1 cellular context compared by ENCODE assay signal in genomic region chr5:95887977-95888376, GRCh38.
TF ChIP-seq lines count a peak whose summit lies in the region.

No MANE protein-coding gene starts in this region.

TF ChIP-seq in A549, 52 proteins besides CTCF, POLR2A, EP300 and RAD21 (continued from another document):
- no peak for TF ChIP-seq HOXB13 (CRISPR knock-in tag; IDR thresholded peaks at IDR 0.05; ENCODE audit: low read depth)
- no peak for TF ChIP-seq CBX8 (IDR thresholded peaks at IDR 0.05)
- TF ChIP-seq HOXB5 (CRISPR knock-in tag; IDR thresholded peaks at IDR 0.05) = no peak
- no peak for TF ChIP-seq POLR2AphosphoS2 (conservative IDR thresholded peaks at IDR 0.05; ENCODE audit: low read length)
- TF ChIP-seq, protein P1, sequence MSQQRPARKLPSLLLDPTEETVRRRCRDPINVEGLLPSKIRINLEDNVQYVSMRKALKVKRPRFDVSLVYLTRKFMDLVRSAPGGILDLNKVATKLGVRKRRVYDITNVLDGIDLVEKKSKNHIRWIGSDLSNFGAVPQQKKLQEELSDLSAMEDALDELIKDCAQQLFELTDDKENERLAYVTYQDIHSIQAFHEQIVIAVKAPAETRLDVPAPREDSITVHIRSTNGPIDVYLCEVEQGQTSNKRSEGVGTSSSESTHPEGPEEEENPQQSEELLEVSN (IDR thresholded peaks at IDR 0.05; ENCODE audit: borderline replicate concordance, low read depth) = no peak
- TF ChIP-seq, protein P2, sequence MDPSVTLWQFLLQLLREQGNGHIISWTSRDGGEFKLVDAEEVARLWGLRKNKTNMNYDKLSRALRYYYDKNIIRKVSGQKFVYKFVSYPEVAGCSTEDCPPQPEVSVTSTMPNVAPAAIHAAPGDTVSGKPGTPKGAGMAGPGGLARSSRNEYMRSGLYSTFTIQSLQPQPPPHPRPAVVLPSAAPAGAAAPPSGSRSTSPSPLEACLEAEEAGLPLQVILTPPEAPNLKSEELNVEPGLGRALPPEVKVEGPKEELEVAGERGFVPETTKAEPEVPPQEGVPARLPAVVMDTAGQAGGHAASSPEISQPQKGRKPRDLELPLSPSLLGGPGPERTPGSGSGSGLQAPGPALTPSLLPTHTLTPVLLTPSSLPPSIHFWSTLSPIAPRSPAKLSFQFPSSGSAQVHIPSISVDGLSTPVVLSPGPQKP (IDR thresholded peaks at IDR 0.05; ENCODE audit: low read depth, low read length) = no peak
- TF ChIP-seq JUN (IDR thresholded peaks at IDR 0.05) = no peak
- no peak for TF ChIP-seq MAFK (IDR thresholded peaks at IDR 0.05; ENCODE audit: partially characterized antibody)
- no peak for TF ChIP-seq NFE2L2 (conservative IDR thresholded peaks at IDR 0.05; ENCODE audit: low read length)
